1 cellular context compared by ENCODE assay signal in genomic region chr10:133133471-133134231, GRCh38.
TF ChIP-seq lines count a peak whose summit lies in the region.

No MANE protein-coding gene starts in this region.

TF ChIP-seq in HepG2, 621 proteins besides CTCF, POLR2A, EP300 and RAD21:
- TF ChIP-seq SP1 (IDR thresholded peaks at IDR 0.05): no peak
- no peak for TF ChIP-seq SP1 (CRISPR knock-in tag; IDR thresholded peaks at IDR 0.05)
- TF ChIP-seq, protein P1, sequence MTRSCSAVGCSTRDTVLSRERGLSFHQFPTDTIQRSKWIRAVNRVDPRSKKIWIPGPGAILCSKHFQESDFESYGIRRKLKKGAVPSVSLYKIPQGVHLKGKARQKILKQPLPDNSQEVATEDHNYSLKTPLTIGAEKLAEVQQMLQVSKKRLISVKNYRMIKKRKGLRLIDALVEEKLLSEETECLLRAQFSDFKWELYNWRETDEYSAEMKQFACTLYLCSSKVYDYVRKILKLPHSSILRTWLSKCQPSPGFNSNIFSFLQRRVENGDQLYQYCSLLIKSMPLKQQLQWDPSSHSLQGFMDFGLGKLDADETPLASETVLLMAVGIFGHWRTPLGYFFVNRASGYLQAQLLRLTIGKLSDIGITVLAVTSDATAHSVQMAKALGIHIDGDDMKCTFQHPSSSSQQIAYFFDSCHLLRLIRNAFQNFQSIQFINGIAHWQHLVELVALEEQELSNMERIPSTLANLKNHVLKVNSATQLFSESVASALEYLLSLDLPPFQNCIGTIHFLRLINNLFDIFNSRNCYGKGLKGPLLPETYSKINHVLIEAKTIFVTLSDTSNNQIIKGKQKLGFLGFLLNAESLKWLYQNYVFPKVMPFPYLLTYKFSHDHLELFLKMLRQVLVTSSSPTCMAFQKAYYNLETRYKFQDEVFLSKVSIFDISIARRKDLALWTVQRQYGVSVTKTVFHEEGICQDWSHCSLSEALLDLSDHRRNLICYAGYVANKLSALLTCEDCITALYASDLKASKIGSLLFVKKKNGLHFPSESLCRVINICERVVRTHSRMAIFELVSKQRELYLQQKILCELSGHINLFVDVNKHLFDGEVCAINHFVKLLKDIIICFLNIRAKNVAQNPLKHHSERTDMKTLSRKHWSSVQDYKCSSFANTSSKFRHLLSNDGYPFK (CRISPR knock-in tag; IDR thresholded peaks at IDR 0.05; ENCODE audit: borderline replicate concordance): no peak
- no peak for TF ChIP-seq NR2C2 (CRISPR knock-in tag; IDR thresholded peaks at IDR 0.05; ENCODE audit: borderline replicate concordance)
- TF ChIP-seq NFIB (CRISPR knock-in tag; IDR thresholded peaks at IDR 0.05; ENCODE audit: borderline replicate concordance): no peak
- no peak for TF ChIP-seq HMG20A (CRISPR knock-in tag; IDR thresholded peaks at IDR 0.05; ENCODE audit: borderline replicate concordance)
- no peak for TF ChIP-seq ZNF225 (CRISPR knock-in tag; IDR thresholded peaks at IDR 0.05)
